In genomic region chr18:78782951-78783563, GRCh38 we compare ENCODE assay signal across 26 cellular contexts.
"Had no signal": no experiment of that assay in that cellular context is flagged by ENCODE, and none has a peak within 500 bp of the region (broad histone marks: within the 10 kb centered on the region; RNA-seq: fewer than 3 reads in every experiment).

No MANE protein-coding gene starts in this region.

- ATAC-seq: esophagus mucosa, gastrocnemius medialis, left cardiac atrium, left lung had no signal

- H3K9ac ChIP-seq: parathyroid adenoma had no signal

- H3K27me3 Mint-ChIP-seq: central memory CD8-positive, alpha-beta T cell; dendritic cell treated with granulocyte-macrophage colony-stimulating factor and Interleukin-4, amounts not matched to agents 40 ng/mL and 50 ng/mL, for 4 days had no signal

- H3K4me1 ChIP-seq: colonic mucosa, gastrocnemius medialis, left lung, parathyroid adenoma, prostate gland, right atrium auricular region, thyroid gland, vagina had no signal

- H3K4me3 ChIP-seq: colonic mucosa, gastrocnemius medialis, hepatocyte, left lung, prostate gland, right atrium auricular region, skin epidermis, thyroid gland, vagina had no signal

- H3K27ac Mint-ChIP-seq: dendritic cell treated with granulocyte-macrophage colony-stimulating factor and Interleukin-4, amounts not matched to agents 40 ng/mL and 50 ng/mL, for 4 days; endodermal cell; natural killer cell had no signal

- H2AFZ ChIP-seq: hepatocyte, parathyroid adenoma had no signal

- DNase-seq: colonic mucosa; effector CD8-positive, alpha-beta T cell; endodermal cell; foreskin fibroblast; gastrocnemius medialis; left cardiac atrium; mammary epithelial cell; mesendoderm; natural killer cell; stimulated activated CD4-positive, alpha-beta T cell treated with anti-CD3 and anti-CD28 coated beads, Interleukin-15, amount 100 ng/mL, for 24 hours; stimulated activated CD4-positive, alpha-beta T cell treated with anti-CD3 and anti-CD28 coated beads, Interleukin-2, amount 100 ng/mL, for 48 hours; stimulated activated naive CD4-positive, alpha-beta T cell treated with Interleukin-2 at 50 U/mL for 16 hours; thyroid gland; trophoblast cell had no signal

- H3K36me3 ChIP-seq: colonic mucosa, gastrocnemius medialis, left lung, neutrophil, prostate gland, right atrium auricular region, thyroid gland, vagina had no signal

- H3K27me3 ChIP-seq: colonic mucosa, gastrocnemius medialis, hepatocyte, neutrophil, right atrium auricular region, thyroid gland, vagina had no signal

- H3K4me2 ChIP-seq: hepatocyte had no signal

- H3K4me1 Mint-ChIP-seq: central memory CD8-positive, alpha-beta T cell; endodermal cell; natural killer cell had no signal

- H3K4me3 Mint-ChIP-seq: central memory CD8-positive, alpha-beta T cell; dendritic cell treated with granulocyte-macrophage colony-stimulating factor and Interleukin-4, amounts not matched to agents 40 ng/mL and 50 ng/mL, for 4 days; endodermal cell; natural killer cell had no signal

- H3K9me3 ChIP-seq: colonic mucosa, gastrocnemius medialis, left lung, neutrophil, prostate gland, right atrium auricular region, thyroid gland, vagina had no signal

- H3K9me3 Mint-ChIP-seq: central memory CD8-positive, alpha-beta T cell; dendritic cell treated with granulocyte-macrophage colony-stimulating factor and Interleukin-4, amounts not matched to agents 40 ng/mL and 50 ng/mL, for 4 days; endodermal cell; natural killer cell had no signal

- H3K27ac ChIP-seq: colonic mucosa, epithelial cell of prostate, gastrocnemius medialis, hepatocyte, left lung, neutrophil, parathyroid adenoma, prostate gland, right atrium auricular region, skin epidermis, thyroid gland, vagina had no signal

- H3K79me2 ChIP-seq: hepatocyte, parathyroid adenoma had no signal

- H3K36me3 Mint-ChIP-seq: natural killer cell had no signal
